Comparison of ENCODE assay signal across 27 cellular contexts in genomic region chr1:28280961-28281360, GRCh38. TPM values are rescaled to one million over a fixed set of nuclear protein-coding genes. Genes with fewer than 3 reads are reported as not detected.
DNase-seq lines count a peak whose midpoint lies in the region; ATAC-seq and TF ChIP-seq lines count a peak whose summit lies in the region.
"Had no signal": no experiment of that assay in that cellular context is flagged by ENCODE, and none has a peak within 500 bp of the region (broad histone marks: within the 10 kb centered on the region; RNA-seq: fewer than 3 reads in every experiment).

No MANE protein-coding gene starts in this region.

- H3K9me3 Mint-ChIP-seq in nephron progenitor cell: no peaks in the 10 kb centered on the region
- H3K9me3 Mint-ChIP-seq in osteocyte (ENCODE audit: unreplicated experiment): no peaks in the 10 kb centered on the region
- H3K9me3 Mint-ChIP-seq in effector memory CD8-positive, alpha-beta T cell: no peaks in the 10 kb centered on the region
- H3K9me3 Mint-ChIP-seq: activated T-cell treated with anti-CD3 and anti-CD28 coated beads, Interleukin-2, amount 50 U/mL, for 24 hours; naive B cell had no signal

- intact Hi-C loops in Right ventricle myocardium superior (cut with DNase I) (no loop called here), cardiac septum (cut with DNase I) (no loop called here), right cardiac atrium (cut with DNase I) (no loop called here)

- H3K36me3 Mint-ChIP-seq in nephron progenitor cell (ENCODE audit: low read depth) (peaks cover 41% of the 10 kb centered on the region), osteocyte (ENCODE audit: unreplicated experiment) (peaks cover 46% of the 10 kb centered on the region)
- peaks cover 42% of the 10 kb centered on the region for H3K36me3 Mint-ChIP-seq in effector memory CD8-positive, alpha-beta T cell (ENCODE audit: insufficient read depth)

- H3K4me3 ChIP-seq in right cardiac atrium (ENCODE audit: low read length): no peak overlapping the region
- H3K4me3 ChIP-seq: breast epithelium had no signal

- H3K27me3 Mint-ChIP-seq in nephron progenitor cell (ENCODE audit: low read depth, poor library complexity) (no peaks in the 10 kb centered on the region), osteocyte (ENCODE audit: unreplicated experiment) (no peaks in the 10 kb centered on the region)
- no peaks in the 10 kb centered on the region for H3K27me3 Mint-ChIP-seq in effector memory CD8-positive, alpha-beta T cell
- H3K27me3 Mint-ChIP-seq: activated CD4-positive, alpha-beta T cell treated with anti-CD3 and anti-CD28 coated beads for 36 hours; activated T-cell treated with anti-CD3 and anti-CD28 coated beads, Interleukin-2, amount 50 U/mL, for 24 hours; naive B cell had no signal

- H3K4me1 Mint-ChIP-seq in nephron progenitor cell (no peaks in the 10 kb centered on the region), osteocyte (ENCODE audit: unreplicated experiment) (no peaks in the 10 kb centered on the region)
- peaks cover 7 to 12% of the 10 kb centered on the region in 2 donors for H3K4me1 Mint-ChIP-seq in effector memory CD8-positive, alpha-beta T cell (ENCODE audit: low read depth in 2 of 2)
- H3K4me1 Mint-ChIP-seq: activated CD4-positive, alpha-beta T cell treated with anti-CD3 and anti-CD28 coated beads for 36 hours; naive B cell had no signal

- TF ChIP-seq CTCF in nephron progenitor cell (IDR thresholded peaks at IDR 0.05) (no peak), osteocyte (IDR thresholded peaks at IDR 0.05) (no peak)

- ATAC-seq in Right ventricle myocardium superior (ENCODE audit: poor library complexity): peak; percentile 53
- peak; percentile 47 to 65 for ATAC-seq in right cardiac atrium
- ATAC-seq in effector memory CD8-positive, alpha-beta T cell (replicated peaks): no peak
- ATAC-seq: activated CD4-positive, alpha-beta T cell treated with anti-CD3 and anti-CD28 coated beads for 36 hours; Panc1 had no signal

- H3K4me3 Mint-ChIP-seq in nephron progenitor cell (no peak overlapping the region), osteocyte (ENCODE audit: unreplicated experiment) (no peak overlapping the region)
- peak overlapping the region in 1 of 2 donors; percentile 36 for H3K4me3 Mint-ChIP-seq in effector memory CD8-positive, alpha-beta T cell
- H3K4me3 Mint-ChIP-seq: activated CD4-positive, alpha-beta T cell treated with anti-CD3 and anti-CD28 coated beads for 36 hours; activated T-cell treated with anti-CD3 and anti-CD28 coated beads, Interleukin-2, amount 50 U/mL, for 24 hours; naive B cell had no signal

- no peak overlapping the region for H3K27ac ChIP-seq in right cardiac atrium (ENCODE audit: low read length)

- WGBS in right cardiac atrium: 61% methylated on average over 5 of the region's 5 CpGs

- DNase-seq in Right ventricle myocardium superior: no peak
- no peak for DNase-seq in cardiac septum (ENCODE audit: low spot score)
- peak; percentile 27 to 61 (median 49) for DNase-seq in right cardiac atrium
- DNase-seq in nephron progenitor cell: no peak
- no peak for DNase-seq in osteocyte (ENCODE audit: extremely low spot score, unreplicated experiment)
- DNase-seq in effector memory CD8-positive, alpha-beta T cell: no peak
- no peak for DNase-seq in G401 (ENCODE audit: low spot score)
- no peak for DNase-seq in NCI-H345 (lab: John Stamatoyannopoulos, UW)
- DNase-seq: activated CD4-positive, alpha-beta T cell treated with anti-CD3 and anti-CD28 coated beads for 36 hours; activated T-cell treated with anti-CD3 and anti-CD28 coated beads, Interleukin-2, amount 50 U/mL, for 24 hours; amniotic stem cell; DMS53; GDM1; islet precursor cell; KBM-7; mesendoderm; naive B cell; NCI-H146; NCI-H510A treated with DMSO at 0.1 percent for 48 hours; NK-92 treated with Interleukin-12 subunit alpha and Interleukin-12 subunit beta, amount 100 ng/mL, for 24 hours; occipital lobe; stimulated activated CD4-positive, alpha-beta T cell treated with anti-CD3 and anti-CD28 coated beads, Interleukin-12 subunit alpha, Interleukin-12 subunit beta, amount 100 ng/mL, for 4 hours; stimulated activated CD4-positive, alpha-beta T cell treated with anti-CD3 and anti-CD28 coated beads, Interleukin-4, amount 100 ng/mL, for 4 hours; stimulated activated naive CD4-positive, alpha-beta T cell treated with Interleukin-2 at 50 U/mL for 16 hours; T-helper 1 cell had no signal

- no peaks in the 10 kb centered on the region for H3K27me3 ChIP-seq in right cardiac atrium (ENCODE audit: control insufficient read depth, insufficient read depth)
- H3K27me3 ChIP-seq: breast epithelium had no signal

- H3K4me1 ChIP-seq in right cardiac atrium (ENCODE audit: control insufficient read depth, insufficient read depth, low read length): no peaks in the 10 kb centered on the region
- H3K4me1 ChIP-seq: breast epithelium had no signal

- no peaks in the 10 kb centered on the region for H3K9me3 ChIP-seq in right cardiac atrium (ENCODE audit: control insufficient read depth, low read length)
- H3K9me3 ChIP-seq: breast epithelium had no signal

- in situ Hi-C loops in G401 (cut with HindIII; ENCODE audit: low sequenced_read_pairs): no loop called here

- H3K27ac Mint-ChIP-seq in nephron progenitor cell (peak overlapping the region; percentile 79), osteocyte (ENCODE audit: unreplicated experiment) (no peak overlapping the region)
- H3K27ac Mint-ChIP-seq in effector memory CD8-positive, alpha-beta T cell: peak overlapping the region in 1 of 2 donors; percentile 75
- H3K27ac Mint-ChIP-seq: activated CD4-positive, alpha-beta T cell treated with anti-CD3 and anti-CD28 coated beads for 36 hours; activated T-cell treated with anti-CD3 and anti-CD28 coated beads, Interleukin-2, amount 50 U/mL, for 24 hours had no signal

RNA-seq across cellular contexts. Expression of gene SESN2, which starts 21.6 kb away (rescaled TPM):
- total RNA-seq in Right ventricle myocardium superior: 2.6 TPM
- 4.7 TPM for total RNA-seq in cardiac septum
- 1 to 10 TPM; 3.4 to 3.8 (median 3.6) TPM for total RNA-seq in right cardiac atrium
- 3.1 TPM for polyA plus RNA-seq in right cardiac atrium
- 31.8 and 32.1 TPM in 2 replicates for total RNA-seq in osteocyte
- 54.0 and 56.6 TPM in 2 replicates for total RNA-seq in G401 (2014; rRNA removed; shearing (Covaris generic))

RNA-seq across cellular contexts. Expression of gene ATP5IF1, which starts 45.0 kb away (rescaled TPM):
- 358 TPM for total RNA-seq in Right ventricle myocardium superior
- total RNA-seq in cardiac septum: 423 TPM
- 100 to 1,000 TPM; 244 to 514 (median 404) TPM for total RNA-seq in right cardiac atrium
- 1,557 TPM for polyA plus RNA-seq in right cardiac atrium
- 112 and 113 TPM in 2 replicates for total RNA-seq in osteocyte
- 79.9 and 135 TPM in 2 replicates for total RNA-seq in G401 (2014; rRNA removed; shearing (Covaris generic))

RNA-seq across cellular contexts. Expression of gene MED18, which starts 47.9 kb away (rescaled TPM):
- total RNA-seq in Right ventricle myocardium superior (9.7 TPM), cardiac septum (10.3 TPM), right cardiac atrium (10 to 100 TPM in 3 of 4 donors, 1 to 10 TPM in 1; 8.1 to 12.5 (median 11.2) TPM), osteocyte (13.8 and 16.5 TPM in 2 replicates)
- polyA plus RNA-seq in right cardiac atrium: 11.9 TPM
- 25.8 and 35.6 TPM in 2 replicates for total RNA-seq in G401 (2014; rRNA removed; shearing (Covaris generic))

RNA-seq across cellular contexts. Expression of gene DNAJC8, which starts 48.1 kb away (rescaled TPM):
- total RNA-seq in Right ventricle myocardium superior: 54.9 TPM
- total RNA-seq in cardiac septum: 54.1 TPM
- 10 to 100 TPM; 63.4 to 71.6 (median 64.1) TPM for total RNA-seq in right cardiac atrium
- 78.3 TPM for polyA plus RNA-seq in right cardiac atrium
- 92.2 and 93.0 TPM in 2 replicates for total RNA-seq in osteocyte
- total RNA-seq in G401 (2014; rRNA removed; shearing (Covaris generic)): 195 and 220 TPM in 2 replicates

Comparison
In these comparisons a context has a peak if more than half of its experiments do, and no peak if none do; other contexts are left out.
1. DNase-seq: peak in right cardiac atrium (3 of 3); none in Right ventricle myocardium superior (single experiment), cardiac septum (single experiment), nephron progenitor cell (single experiment), osteocyte (single experiment), effector memory CD8-positive, alpha-beta T cell (0 of 3), G401 (single experiment) and NCI-H345 (single experiment).